In genomic region chr13:113904411-113904810, GRCh38 we compare ENCODE assay signal across 8 cellular contexts. TPM values are rescaled to one million over a fixed set of nuclear protein-coding genes. Genes with fewer than 3 reads are reported as not detected.
DNase-seq lines count a peak whose midpoint lies in the region; ATAC-seq and TF ChIP-seq lines count a peak whose summit lies in the region.

No MANE protein-coding gene starts in this region.

- DNase-seq in DND-41 (peak; percentile 24), astrocyte of the spinal cord (ENCODE audit: low read depth, low spot score) (no peak), iris pigment epithelial cell (ENCODE audit: low read depth) (peak; percentile 39), type B pancreatic cell (ENCODE audit: extremely low spot score, unreplicated experiment) (peak; percentile 7)

- H3K9me3 ChIP-seq in DND-41 (ENCODE audit: insufficient read depth, low read length, severe bottlenecking): no peaks in the 10 kb centered on the region

- no peaks in the 10 kb centered on the region for H3K36me3 Mint-ChIP-seq in type B pancreatic cell

- H3K27ac ChIP-seq in DND-41 (ENCODE audit: low read length): no peak overlapping the region

- in situ Hi-C loops in astrocyte of the spinal cord (cut with HindIII; ENCODE audit: low sequenced_read_pairs): no loop called here

- H3K4me3 Mint-ChIP-seq in type B pancreatic cell: no peak overlapping the region

- no peaks in the 10 kb centered on the region for H3K79me2 ChIP-seq in DND-41 (ENCODE audit: insufficient read depth, low read length)

- H3K27ac Mint-ChIP-seq in type B pancreatic cell: no peak overlapping the region

- no peaks in the 10 kb centered on the region for H4K20me1 ChIP-seq in DND-41 (ENCODE audit: insufficient read depth, low read length)

- H3K27me3 ChIP-seq in DND-41 (ENCODE audit: insufficient read depth, low read length, poor library complexity): peaks cover 22% of the 10 kb centered on the region

- no peak overlapping the region for H3K4me2 ChIP-seq in DND-41 (ENCODE audit: insufficient read depth, low read length)

- no peak overlapping the region for H2AFZ ChIP-seq in DND-41 (ENCODE audit: low read depth, low read length)

- TF ChIP-seq CTCF in DND-41 (IDR thresholded peaks at IDR 0.05; ENCODE audit: borderline replicate concordance, extremely low read depth, low read length, poor library complexity, severe bottlenecking): peak; percentile 38
- TF ChIP-seq CTCF in LNCAP (IDR thresholded peaks at IDR 0.05): peak; percentile 54
- peak; percentile 52 for TF ChIP-seq CTCF in astrocyte of the spinal cord (IDR thresholded peaks at IDR 0.05; ENCODE audit: low read depth, low read length)
- peak; percentile 65 for TF ChIP-seq CTCF in type B pancreatic cell (conservative IDR thresholded peaks at IDR 0.05)

- H3K4me3 ChIP-seq in DND-41 (ENCODE audit: low read depth in 1 of 2, low read length in 2 of 2) (no peak overlapping the region), astrocyte of the spinal cord (ENCODE audit: low read depth, low read length) (no peak overlapping the region)

- ATAC-seq in DND-41 (ENCODE audit: insufficient read depth, low read depth) (peak; percentile 60; the same call in 2 of the 3 replicates), GM21360 (IDR thresholded peaks at IDR 0.05; ENCODE audit: unreplicated experiment) (no peak), HG02981 (IDR thresholded peaks at IDR 0.05; ENCODE audit: unreplicated experiment) (no peak), GM18858 (IDR thresholded peaks at IDR 0.05; ENCODE audit: unreplicated experiment) (no peak)

- no peak overlapping the region for H3K9ac ChIP-seq in DND-41 (ENCODE audit: low read depth, low read length)

- no peaks in the 10 kb centered on the region for H3K36me3 ChIP-seq in DND-41 (ENCODE audit: insufficient read depth, low read length)

- no peaks in the 10 kb centered on the region for H3K9me3 Mint-ChIP-seq in type B pancreatic cell

- no peaks in the 10 kb centered on the region for H3K4me1 ChIP-seq in DND-41 (ENCODE audit: insufficient read depth, low read length)

- H3K4me1 Mint-ChIP-seq in type B pancreatic cell (ENCODE audit: unreplicated experiment): peaks cover 6% of the 10 kb centered on the region

- H3K27me3 Mint-ChIP-seq in type B pancreatic cell: peaks cover 6% of the 10 kb centered on the region

RNA-seq across cellular contexts. Expression of gene GAS6, which starts 40.5 kb away (rescaled TPM):
- total RNA-seq in type B pancreatic cell (ENCODE audit: low replicate concordance): 42.9 and 102 TPM in 2 replicates
